ENCODE assay signal across 8 cellular contexts in genomic region chr11:17351510-17352176, GRCh38. TPM values are rescaled to one million over a fixed set of nuclear protein-coding genes. Genes with fewer than 3 reads are reported as not detected.
DNase-seq lines count a peak whose midpoint lies in the region; ATAC-seq and TF ChIP-seq lines count a peak whose summit lies in the region.

NCR3LG1 (plus strand) TSS chr11:17351800; CDS start chr11:17351970, 170 bp downstream.

- no peak for TF ChIP-seq RAD21 in SK-N-SH (IDR thresholded peaks at IDR 0.05; ENCODE audit: low read length)

- H3K4me3 ChIP-seq in SK-N-SH (ENCODE audit: low read depth in 2 of 2, low read length in 1 of 2) = peak within 1 kb of the TSS; percentile 64 to 77
- H3K4me3 ChIP-seq in neutrophil (ENCODE audit: low read depth in 1 of 2, low read length in 1 of 2) = peak within 1 kb of the TSS; percentile 78 to 89
- peak within 1 kb of the TSS; percentile 73 to 88 (median 73) for H3K4me3 ChIP-seq in subcutaneous abdominal adipose tissue (ENCODE audit: low read depth in 1 of 5, low read length in 5 of 5)

- TF ChIP-seq CTCF in CD4-positive, alpha-beta T cell (IDR thresholded peaks at IDR 0.05) = peak; percentile 7
- TF ChIP-seq CTCF in SK-N-SH (IDR thresholded peaks at IDR 0.05) (no peak), neutrophil (IDR thresholded peaks at IDR 0.05) (no peak)

- no peak for TF ChIP-seq EP300 in SK-N-SH (IDR thresholded peaks at IDR 0.05; ENCODE audit: borderline replicate concordance in 1 of 2, low read depth in 1 of 2, low read length in 1 of 2)

- WGBS in SK-N-SH (ENCODE audit: low lambda C conversion rate) = 11% methylated on average over 31 of the region's 61 CpGs

- H3K4me3 Mint-ChIP-seq in CD4-positive, alpha-beta T cell = peak within 1 kb of the TSS; percentile 93

- peaks cover 13% of the 10 kb centered on the region for H3K36me3 Mint-ChIP-seq in CD4-positive, alpha-beta T cell (ENCODE audit: low read depth)

- H3K9me3 Mint-ChIP-seq in CD4-positive, alpha-beta T cell = no peaks in the 10 kb centered on the region

- no peak within 1 kb of the TSS for H3K27ac ChIP-seq in CD4-positive, alpha-beta T cell (ENCODE audit: low read depth, low read length)
- H3K27ac ChIP-seq in SK-N-SH (ENCODE audit: low read depth in 2 of 2, low read length in 1 of 2) = no peak within 1 kb of the TSS
- H3K27ac ChIP-seq in neutrophil = peak within 1 kb of the TSS; percentile 55
- H3K27ac ChIP-seq in subcutaneous abdominal adipose tissue (ENCODE audit: low read depth, low read length) = no peak within 1 kb of the TSS

- H3K27me3 Mint-ChIP-seq in CD4-positive, alpha-beta T cell = no peaks in the 10 kb centered on the region

- H2AFZ ChIP-seq in SK-N-SH (ENCODE audit: low read depth) = peak within 1 kb of the TSS; percentile 96

- no peaks in the 10 kb centered on the region for H3K9me2 ChIP-seq in SK-N-SH

- intact Hi-C loops in CD4-positive, alpha-beta T cell (cut with DNase I, micrococcal nuclease) = loop anchor here (2.0 to 10.0 kb wide), 6 partner anchors 73 to 277 kb away; partner anchors contain the start of genes NUCB2 (in 1 of the 2), PIK3C2A (in 1 of the 2) and RPS13 (in 1 of the 2)

- H3K27ac Mint-ChIP-seq in CD4-positive, alpha-beta T cell = peak within 1 kb of the TSS; percentile 72

- H3K4me1 ChIP-seq in SK-N-SH (ENCODE audit: control insufficient read depth in 1 of 2, insufficient read depth in 2 of 2, low read depth in 1 of 2, low read length in 1 of 2) (peaks cover 5 to 14% of the 10 kb centered on the region in 2 experiments; a peak in 3 of 4 replicates), neutrophil (ENCODE audit: control insufficient read depth in 1 of 2, insufficient read depth in 1 of 2, low read depth in 1 of 2, low read length in 1 of 2) (peaks cover 28 to 29% of the 10 kb centered on the region in 2 experiments), subcutaneous abdominal adipose tissue (ENCODE audit: control insufficient read depth in 5 of 5, insufficient read depth in 5 of 5, low read length in 5 of 5) (peaks cover 3 to 30% (median 27%) of the 10 kb centered on the region in 5 donors)

- H3K4me2 ChIP-seq in SK-N-SH = peak within 1 kb of the TSS; percentile 95

- CTCF ChIA-PET in CD4-positive, alpha-beta T cell (lab: Charles Lee) = no interaction called here
- CTCF ChIA-PET in SK-N-SH (lab: Yijun Ruan, JAX) = interaction anchor here (1.1 kb wide), 1 partner anchor 145 kb away, joined by 3 read pairs; no protein-coding TSS in a partner anchor

- peaks cover 35% of the 10 kb centered on the region for H3K4me1 Mint-ChIP-seq in CD4-positive, alpha-beta T cell (ENCODE audit: low read depth)

- H3K9me3 ChIP-seq in CD4-positive, alpha-beta T cell (ENCODE audit: control insufficient read depth, low read length) = no peaks in the 10 kb centered on the region
- H3K9me3 ChIP-seq in SK-N-SH (no peaks in the 10 kb centered on the region), neutrophil (no peaks in the 10 kb centered on the region), subcutaneous abdominal adipose tissue (ENCODE audit: control insufficient read depth in 5 of 5, low read length in 5 of 5) (no peaks in the 10 kb centered on the region)

- no peaks in the 10 kb centered on the region for H3K79me2 ChIP-seq in SK-N-SH (ENCODE audit: insufficient read depth)

- no peaks in the 10 kb centered on the region for H3K27me3 ChIP-seq in CD4-positive, alpha-beta T cell (ENCODE audit: control insufficient read depth, insufficient read depth, low read length)
- no peaks in the 10 kb centered on the region for H3K27me3 ChIP-seq in SK-N-SH (ENCODE audit: insufficient read depth)
- H3K27me3 ChIP-seq in neutrophil = peaks cover 33% of the 10 kb centered on the region
- peaks cover 0 to 3% (median 0%) of the 10 kb centered on the region in 5 donors for H3K27me3 ChIP-seq in subcutaneous abdominal adipose tissue (ENCODE audit: control insufficient read depth in 5 of 5, insufficient read depth in 4 of 5, low read length in 5 of 5)

- no peaks in the 10 kb centered on the region for H4K20me1 ChIP-seq in SK-N-SH (ENCODE audit: insufficient read depth)

- H3K9ac ChIP-seq in SK-N-SH = peak within 1 kb of the TSS; percentile 67; the same call in 1 of the 2 replicates
- peak within 1 kb of the TSS in 3 of 5 donors; percentile 45 to 71 (median 64) for H3K9ac ChIP-seq in subcutaneous abdominal adipose tissue (ENCODE audit: low read length in 5 of 5)

- peak; percentile 70 for ATAC-seq in CD4-positive, alpha-beta T cell (ENCODE audit: poor library complexity)

- POLR2A ChIA-PET in CD4-positive, alpha-beta T cell (lab: Charles Lee) = interaction anchor here (1.3 kb wide), 1 partner anchor 17 kb away, joined by 3 read pairs; no protein-coding TSS in a partner anchor
- POLR2A ChIA-PET in SK-N-SH (lab: Yijun Ruan, JAX) = no interaction called here

- DNase-seq in CD4-positive, alpha-beta T cell = peak; percentile 28 to 67 (median 42)
- DNase-seq in HK-2 (ENCODE audit: unreplicated experiment) (peak; percentile 32), SK-N-SH (peak; percentile 73), glomerular visceral epithelial cell (ENCODE audit: extremely low spot score) (peak; percentile 29), GM19238 (ENCODE audit: insufficient read length, low spot score) (no peak)
- peak; percentile 65 for DNase-seq in activated naive CD4-positive, alpha-beta T cell treated with anti-CD3 and anti-CD28 coated beads, Interleukin-2, amount 50 U/mL, for 16 hours

- H3K36me3 ChIP-seq in SK-N-SH (replicated peaks in 1 of 2; ENCODE audit: control insufficient read depth in 1 of 2, insufficient read depth in 2 of 2, low read length in 1 of 2) (no peaks in the 10 kb centered on the region), neutrophil (no peaks in the 10 kb centered on the region), subcutaneous abdominal adipose tissue (ENCODE audit: control insufficient read depth in 5 of 5, insufficient read depth in 5 of 5, low read length in 5 of 5) (no peaks in the 10 kb centered on the region)

- peaks cover 21% of the 10 kb centered on the region for H3F3A ChIP-seq in SK-N-SH (replicated peaks; ENCODE audit: insufficient read depth)

TF ChIP-seq in SK-N-SH, 30 proteins besides CTCF, POLR2A, EP300 and RAD21 (continues in another document):
- TF ChIP-seq TAF1 (IDR thresholded peaks at IDR 0.05; ENCODE audit: borderline replicate concordance, low read depth, low read length) (no peak), REST (IDR thresholded peaks at IDR 0.05; ENCODE audit: low read depth, low read length) (no peak), RCOR1 (IDR thresholded peaks at IDR 0.05; ENCODE audit: low read length) (no peak), MXI1 (IDR thresholded peaks at IDR 0.05; ENCODE audit: low read depth, low read length) (0 out of 2 replicates have a peak, but pooled peaks have one; percentile 30), SMC3 (IDR thresholded peaks at IDR 0.05; ENCODE audit: low read depth, low read length) (no peak)
- TF ChIP-seq, protein P1, sequence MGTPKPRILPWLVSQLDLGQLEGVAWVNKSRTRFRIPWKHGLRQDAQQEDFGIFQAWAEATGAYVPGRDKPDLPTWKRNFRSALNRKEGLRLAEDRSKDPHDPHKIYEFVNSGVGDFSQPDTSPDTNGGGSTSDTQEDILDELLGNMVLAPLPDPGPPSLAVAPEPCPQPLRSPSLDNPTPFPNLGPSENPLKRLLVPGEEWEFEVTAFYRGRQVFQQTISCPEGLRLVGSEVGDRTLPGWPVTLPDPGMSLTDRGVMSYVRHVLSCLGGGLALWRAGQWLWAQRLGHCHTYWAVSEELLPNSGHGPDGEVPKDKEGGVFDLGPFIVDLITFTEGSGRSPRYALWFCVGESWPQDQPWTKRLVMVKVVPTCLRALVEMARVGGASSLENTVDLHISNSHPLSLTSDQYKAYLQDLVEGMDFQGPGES (IDR thresholded peaks at IDR 0.05; ENCODE audit: low read depth, low read length) = no peak
- TF ChIP-seq, protein P2, sequence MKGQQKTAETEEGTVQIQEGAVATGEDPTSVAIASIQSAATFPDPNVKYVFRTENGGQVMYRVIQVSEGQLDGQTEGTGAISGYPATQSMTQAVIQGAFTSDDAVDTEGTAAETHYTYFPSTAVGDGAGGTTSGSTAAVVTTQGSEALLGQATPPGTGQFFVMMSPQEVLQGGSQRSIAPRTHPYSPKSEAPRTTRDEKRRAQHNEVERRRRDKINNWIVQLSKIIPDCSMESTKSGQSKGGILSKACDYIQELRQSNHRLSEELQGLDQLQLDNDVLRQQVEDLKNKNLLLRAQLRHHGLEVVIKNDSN (IDR thresholded peaks at IDR 0.05; ENCODE audit: borderline replicate concordance, low read depth) = no peak

RNA-seq across cellular contexts. Expression of gene NCR3LG1, which starts in this region (rescaled TPM):
- total RNA-seq in CD4-positive, alpha-beta T cell = 1 to 10 TPM; 2.2 to 2.4 TPM
- polyA plus RNA-seq in SK-N-SH (2012; rRNA removed) = 0.67 and 1.2 TPM in 2 replicates
- polyA plus RNA-seq in SK-N-SH (2012; cell fraction: cytosol; rRNA removed) = 0.41 and 0.52 TPM in 2 replicates
- 2.1 and 3.6 TPM in 2 replicates for polyA plus RNA-seq in SK-N-SH (2012; cell fraction: nucleus; rRNA removed)
